Comparison of ENCODE assay signal across 1 cellular context in genomic region chr12:55730447-55730820, GRCh38.
TF ChIP-seq lines count a peak whose summit lies in the region.

No MANE protein-coding gene starts in this region.

TF ChIP-seq in H1, 55 proteins besides CTCF, POLR2A, EP300 and RAD21:
- TF ChIP-seq CREB1 (IDR thresholded peaks at IDR 0.05) (no peak), CBX5 (IDR thresholded peaks at IDR 0.05; ENCODE audit: low read depth, low read length) (no peak), TAF1 (IDR thresholded peaks at IDR 0.05; ENCODE audit: low read depth, low read length) (no peak), CHD1 (IDR thresholded peaks at IDR 0.05; ENCODE audit: low read depth, low read length) (no peak), TEAD4 (IDR thresholded peaks at IDR 0.05; ENCODE audit: low read depth, low read length) (no peak), SIN3A (conservative IDR thresholded peaks at IDR 0.05 in 1 of 2, IDR thresholded peaks at IDR 0.05 in 1 of 2; ENCODE audit: low read depth in 1 of 2, low read length in 2 of 2) (no peak)
